ENCODE assay signal across 18 cellular contexts in genomic region chr16:24973771-24974461, GRCh38. TPM values are rescaled to one million over a fixed set of nuclear protein-coding genes. Genes with fewer than 3 reads are reported as not detected.
A peak's percentile ranks its signal among the peaks of the same experiment; 100 is the strongest.
DNase-seq lines count a peak whose midpoint lies in the region; ATAC-seq and TF ChIP-seq lines count a peak whose summit lies in the region.
"Had no signal": no experiment of that assay in that cellular context is flagged by ENCODE, and none has a peak within 500 bp of the region (broad histone marks: within the 10 kb centered on the region; RNA-seq: fewer than 3 reads in every experiment).

No MANE protein-coding gene starts in this region.

- H3K27me3 ChIP-seq in Caco-2 (replicated peaks; ENCODE audit: control insufficient read depth, insufficient read depth, low read length) (no peaks in the 10 kb centered on the region), gastrocnemius medialis (no peaks in the 10 kb centered on the region), Karpas-422 (ENCODE audit: low read length) (no peaks in the 10 kb centered on the region)
- H3K27me3 ChIP-seq: neutrophil, upper lobe of right lung had no signal

- TF ChIP-seq POLR2A in gastrocnemius medialis (IDR thresholded peaks at IDR 0.05): no peak

- H3K79me2 ChIP-seq in Karpas-422 (ENCODE audit: low read length): peaks cover 10% of the 10 kb centered on the region

- H3K36me3 ChIP-seq in Caco-2 (ENCODE audit: control insufficient read depth, insufficient read depth, low read length): peaks cover 4% of the 10 kb centered on the region
- peaks cover 0 to 30% of the 10 kb centered on the region in 2 donors for H3K36me3 ChIP-seq in gastrocnemius medialis
- no peaks in the 10 kb centered on the region for H3K36me3 ChIP-seq in Karpas-422 (ENCODE audit: insufficient read depth, low read length)

- DNase-seq in activated T-cell treated with anti-CD3 and anti-CD28 coated beads, Interleukin-2, amount 50 U/mL, for 72 hours: no peak
- DNase-seq in activated T-cell treated with anti-CD3 and anti-CD28 coated beads, Interleukin-2, amount 50 U/mL, for 1 hour: no peak
- DNase-seq in Caco-2 (no peak), endothelial cell (ENCODE audit: low spot score) (no peak), gastrocnemius medialis (no peak), Karpas-422 (no peak), MV-4-11 (lab: John Stamatoyannopoulos, UW) (no peak)
- no peak for DNase-seq in activated CD8-positive, alpha-beta memory T cell treated with anti-CD3 and anti-CD28 coated beads, Interleukin-2, amount 10 ng/mL, durations not matched to agents 7 days and 5 days
- DNase-seq: ACHN; activated effector memory CD4-positive, alpha-beta T cell treated with Interleukin-2 at 50 U/mL for 16 hours; aorta; COR-L47; kidney glomerular epithelial cell; NCI-H1930; NCI-H446 treated with DMSO at 0.1 percent for 48 hours; stimulated activated naive CD8-positive, alpha-beta T cell treated with anti-CD3 and anti-CD28 coated beads, Interleukin-15, amount 100 ng/mL, for 72 hours; upper lobe of right lung had no signal

- no peak overlapping the region for H3K4me2 ChIP-seq in Karpas-422 (ENCODE audit: low read depth, low read length, poor library complexity, severe bottlenecking)

- H3K9me3 ChIP-seq in Caco-2: no peaks in the 10 kb centered on the region
- H3K9me3 ChIP-seq in gastrocnemius medialis: no peaks in the 10 kb centered on the region
- no peaks in the 10 kb centered on the region for H3K9me3 ChIP-seq in Karpas-422 (ENCODE audit: low read length)
- H3K9me3 ChIP-seq: neutrophil, upper lobe of right lung had no signal

- POLR2A ChIA-PET in Caco-2 (lab: Charles Lee): no interaction called here

- no TSS peak for BruUV-seq in Caco-2 (replicated peaks; lab: Mats Ljungman, UMichigan)

- no peak for ATAC-seq in activated T-cell treated with anti-CD3 and anti-CD28 coated beads, Interleukin-2, amount 50 U/mL, for 72 hours (replicated peaks in 1 of 2)
- no peak for ATAC-seq in gastrocnemius medialis
- no peak for ATAC-seq in activated CD8-positive, alpha-beta memory T cell treated with anti-CD3 and anti-CD28 coated beads, Interleukin-2, amount 10 ng/mL, durations not matched to agents 7 days and 5 days
- ATAC-seq: stimulated activated naive CD8-positive, alpha-beta T cell treated with anti-CD3 and anti-CD28 coated beads, Interleukin-15, amount 100 ng/mL, for 72 hours; upper lobe of right lung had no signal

- H3K9ac ChIP-seq in Karpas-422 (ENCODE audit: low read length): no peak overlapping the region

- CTCF ChIA-PET in Caco-2 (lab: Charles Lee): no interaction called here
- CTCF ChIA-PET in activated CD8-positive, alpha-beta memory T cell treated with anti-CD3 and anti-CD28 coated beads, Interleukin-2, amount 10 ng/mL, durations not matched to agents 7 days and 5 days (lab: Charles Lee): interaction anchor here (1.1 to 1.7 kb wide), 2 partner anchors 27 to 251 kb away, joined by 3 to 4 read pairs; no protein-coding TSS in a partner anchor

- no peaks in the 10 kb centered on the region for H3K9me3 Mint-ChIP-seq in activated T-cell treated with anti-CD3 and anti-CD28 coated beads, Interleukin-2, amount 50 U/mL, for 72 hours
- H3K9me3 Mint-ChIP-seq in Caco-2 (ENCODE audit: unreplicated experiment) (no peaks in the 10 kb centered on the region), endothelial cell (ENCODE audit: unreplicated experiment) (no peaks in the 10 kb centered on the region)
- no peaks in the 10 kb centered on the region for H3K9me3 Mint-ChIP-seq in activated CD8-positive, alpha-beta memory T cell treated with anti-CD3 and anti-CD28 coated beads, Interleukin-2, amount 10 ng/mL, durations not matched to agents 7 days and 5 days (ENCODE audit: low read depth)
- H3K9me3 Mint-ChIP-seq: stimulated activated naive CD8-positive, alpha-beta T cell treated with anti-CD3 and anti-CD28 coated beads, Interleukin-15, amount 100 ng/mL, for 72 hours had no signal

- H3K4me1 Mint-ChIP-seq in activated T-cell treated with anti-CD3 and anti-CD28 coated beads, Interleukin-2, amount 50 U/mL, for 72 hours (ENCODE audit: low read depth): peaks cover 32% of the 10 kb centered on the region
- peaks cover 41% of the 10 kb centered on the region for H3K4me1 Mint-ChIP-seq in Caco-2 (ENCODE audit: low read depth, unreplicated experiment)
- peaks cover 58% of the 10 kb centered on the region for H3K4me1 Mint-ChIP-seq in endothelial cell (ENCODE audit: unreplicated experiment)
- H3K4me1 Mint-ChIP-seq in activated CD8-positive, alpha-beta memory T cell treated with anti-CD3 and anti-CD28 coated beads, Interleukin-2, amount 10 ng/mL, durations not matched to agents 7 days and 5 days: peaks cover 30% of the 10 kb centered on the region

- H2AFZ ChIP-seq in Karpas-422 (ENCODE audit: low read length): no peak overlapping the region

- H3K4me1 ChIP-seq in Caco-2 (peaks cover 28% of the 10 kb centered on the region), gastrocnemius medialis (peaks cover 55 to 66% of the 10 kb centered on the region in 2 donors), Karpas-422 (ENCODE audit: low read length) (peaks cover 45% of the 10 kb centered on the region)

- H3K27me3 Mint-ChIP-seq in activated T-cell treated with anti-CD3 and anti-CD28 coated beads, Interleukin-2, amount 50 U/mL, for 72 hours (ENCODE audit: low read depth): no peaks in the 10 kb centered on the region
- H3K27me3 Mint-ChIP-seq in Caco-2 (ENCODE audit: insufficient read depth, unreplicated experiment) (no peaks in the 10 kb centered on the region), endothelial cell (ENCODE audit: unreplicated experiment) (peaks cover 4% of the 10 kb centered on the region)
- no peaks in the 10 kb centered on the region for H3K27me3 Mint-ChIP-seq in activated CD8-positive, alpha-beta memory T cell treated with anti-CD3 and anti-CD28 coated beads, Interleukin-2, amount 10 ng/mL, durations not matched to agents 7 days and 5 days
- H3K27me3 Mint-ChIP-seq: stimulated activated naive CD8-positive, alpha-beta T cell treated with anti-CD3 and anti-CD28 coated beads, Interleukin-15, amount 100 ng/mL, for 72 hours had no signal

- intact Hi-C loops in Caco-2 (cut with micrococcal nuclease; ENCODE audit: unreplicated experiment) (no loop called here), gastrocnemius medialis (cut with DNase I; ENCODE audit: low total_unique reads) (loop anchor here (10.0 kb wide), 1 partner anchor 199 kb away; no protein-coding TSS in a partner anchor)

- no peak for TF ChIP-seq CTCF in Caco-2 (IDR thresholded peaks at IDR 0.05; ENCODE audit: insufficient read depth in 1 of 2, low read depth in 1 of 2, low read length in 1 of 2, severe bottlenecking in 1 of 2, unreplicated experiment in 1 of 2)
- no peak for TF ChIP-seq CTCF in endothelial cell (IDR thresholded peaks at IDR 0.05; ENCODE audit: unreplicated experiment)
- no peak for TF ChIP-seq CTCF in gastrocnemius medialis (IDR thresholded peaks at IDR 0.05 in 4 of 5, conservative IDR thresholded peaks at IDR 0.05 in 1 of 5)

- no peaks in the 10 kb centered on the region for H4K20me1 ChIP-seq in Karpas-422 (ENCODE audit: insufficient read depth, low read depth, low read length)

- peak overlapping the region; percentile 75 for H3K27ac Mint-ChIP-seq in activated T-cell treated with anti-CD3 and anti-CD28 coated beads, Interleukin-2, amount 50 U/mL, for 72 hours
- H3K27ac Mint-ChIP-seq in Caco-2 (ENCODE audit: unreplicated experiment) (peak overlapping the region; percentile 60), endothelial cell (ENCODE audit: unreplicated experiment) (peak overlapping the region; percentile 61)
- no peak overlapping the region for H3K27ac Mint-ChIP-seq in activated CD8-positive, alpha-beta memory T cell treated with anti-CD3 and anti-CD28 coated beads, Interleukin-2, amount 10 ng/mL, durations not matched to agents 7 days and 5 days
- H3K27ac Mint-ChIP-seq: stimulated activated naive CD8-positive, alpha-beta T cell treated with anti-CD3 and anti-CD28 coated beads, Interleukin-15, amount 100 ng/mL, for 72 hours had no signal

- H3K27ac ChIP-seq in gastrocnemius medialis (peak overlapping the region; percentile 67 to 89 (median 78)), Karpas-422 (ENCODE audit: low read length) (no peak overlapping the region)
- H3K27ac ChIP-seq: neutrophil, upper lobe of right lung had no signal

- H3K36me3 Mint-ChIP-seq in activated T-cell treated with anti-CD3 and anti-CD28 coated beads, Interleukin-2, amount 50 U/mL, for 72 hours (ENCODE audit: insufficient read depth in 2 of 2): peaks cover 2 to 19% of the 10 kb centered on the region in 2 donors
- H3K36me3 Mint-ChIP-seq in Caco-2 (ENCODE audit: insufficient read depth, unreplicated experiment) (peaks cover 86% of the 10 kb centered on the region), endothelial cell (ENCODE audit: low read depth, unreplicated experiment) (peaks cover 49% of the 10 kb centered on the region)
- peaks cover 42% of the 10 kb centered on the region for H3K36me3 Mint-ChIP-seq in activated CD8-positive, alpha-beta memory T cell treated with anti-CD3 and anti-CD28 coated beads, Interleukin-2, amount 10 ng/mL, durations not matched to agents 7 days and 5 days

- H3K4me3 ChIP-seq in Caco-2 (ENCODE audit: low read depth, low read length) (no peak overlapping the region), gastrocnemius medialis (no peak overlapping the region), Karpas-422 (ENCODE audit: low read length) (no peak overlapping the region)
- H3K4me3 ChIP-seq: upper lobe of right lung had no signal

- in situ Hi-C loops in gastrocnemius medialis (cut with MboI; ENCODE audit: low sequenced_read_pairs in 4 of 4): loop anchor here in 1 of 4 donors (25.0 kb wide), 1 partner anchor 412 kb away; no protein-coding TSS in a partner anchor

- H3K4me3 Mint-ChIP-seq in activated T-cell treated with anti-CD3 and anti-CD28 coated beads, Interleukin-2, amount 50 U/mL, for 72 hours: no peak overlapping the region
- H3K4me3 Mint-ChIP-seq in Caco-2 (ENCODE audit: unreplicated experiment) (no peak overlapping the region), endothelial cell (ENCODE audit: unreplicated experiment) (peak overlapping the region; percentile 85)
- H3K4me3 Mint-ChIP-seq in activated CD8-positive, alpha-beta memory T cell treated with anti-CD3 and anti-CD28 coated beads, Interleukin-2, amount 10 ng/mL, durations not matched to agents 7 days and 5 days: no peak overlapping the region
- H3K4me3 Mint-ChIP-seq: stimulated activated naive CD8-positive, alpha-beta T cell treated with anti-CD3 and anti-CD28 coated beads, Interleukin-15, amount 100 ng/mL, for 72 hours had no signal

- H3K9me2 ChIP-seq in Karpas-422 (replicated peaks; ENCODE audit: insufficient read depth, low read length): no peaks in the 10 kb centered on the region

RNA-seq across cellular contexts. Expression of gene ARHGAP17, which starts 41.3 kb away (rescaled TPM):
- total RNA-seq in activated T-cell treated with anti-CD3 and anti-CD28 coated beads, Interleukin-2, amount 50 U/mL, for 72 hours: 10 to 100 TPM; 66.8 to 70.9 TPM
- total RNA-seq in Caco-2 (2022): 134 and 142 TPM in 2 replicates
- total RNA-seq in endothelial cell (ENCODE audit: unreplicated experiment): 125 TPM
- 10 to 100 TPM; 20.0 to 31.5 (median 28.0) TPM for total RNA-seq in gastrocnemius medialis
- 34.2 and 35.2 TPM in 2 replicates for total RNA-seq in Karpas-422 (2014; rRNA removed; shearing (Covaris generic); ENCODE audit: low replicate concordance)
- 10 to 100 TPM; 69.4 to 80.8 TPM for total RNA-seq in activated CD8-positive, alpha-beta memory T cell treated with anti-CD3 and anti-CD28 coated beads, Interleukin-2, amount 10 ng/mL, durations not matched to agents 7 days and 5 days
